11 cellular contexts compared by ENCODE assay signal in genomic region chr16:7871371-7871770, GRCh38.
"Had no signal": no experiment of that assay in that cellular context is flagged by ENCODE, and none has a peak within 500 bp of the region (broad histone marks: within the 10 kb centered on the region; RNA-seq: fewer than 3 reads in every experiment).

No MANE protein-coding gene starts in this region.

- H3K4me3 ChIP-seq: GM23248, GM23338, HAP-1 had no signal

- ATAC-seq: GM23338, HCT116 had no signal

- DNase-seq: GM23248, GOT3, H7, H9, HCEC 1CT, HFFc6 had no signal

- H3K9me3 ChIP-seq: HAP-1 had no signal

- H3K36me3 ChIP-seq: HAP-1 had no signal

- H3K9ac ChIP-seq: GM23248 had no signal

- H2AFZ ChIP-seq: GM23248, GM23338 had no signal

- H3K27ac ChIP-seq: GM23248 had no signal

- H3K4me1 ChIP-seq: HAP-1 had no signal

- H3K4me2 ChIP-seq: GM23338 had no signal

- FAIRE-seq: H1, H54 had no signal
